Comparison of ENCODE assay signal across 15 cellular contexts in the genomic region with DNA sequence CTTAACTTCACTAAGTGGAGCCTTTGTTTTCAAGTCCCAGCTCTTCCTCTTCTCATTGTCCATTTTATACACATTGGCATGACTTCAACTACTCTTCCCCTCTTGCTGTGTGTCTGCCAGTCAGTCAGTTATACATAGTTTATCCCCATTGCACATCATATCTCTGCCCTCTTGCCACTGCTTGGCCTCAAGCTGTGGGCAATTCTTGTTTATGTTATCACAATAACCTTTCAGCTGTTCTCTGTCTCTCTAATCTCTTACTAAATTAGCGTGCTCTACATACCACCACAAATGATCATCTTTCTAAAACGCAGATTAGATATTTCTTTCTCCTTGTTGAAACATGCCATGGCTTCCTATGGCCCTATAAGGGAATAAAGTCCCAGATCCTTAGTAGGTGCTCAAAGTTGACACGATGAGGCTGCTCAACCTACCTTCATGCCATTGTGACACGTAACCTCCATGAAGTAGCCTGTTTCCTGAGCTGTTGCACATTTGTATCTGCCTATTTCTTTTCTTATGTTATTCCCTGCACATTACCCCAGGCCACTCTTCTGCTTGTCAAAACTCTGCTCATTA.
DNase-seq lines count a peak whose midpoint lies in the region; TF ChIP-seq lines count a peak whose summit lies in the region.
"Had no signal": no experiment of that assay in that cellular context is flagged by ENCODE, and none has a peak within 500 bp of the region (broad histone marks: within the 10 kb centered on the region; RNA-seq: fewer than 3 reads in every experiment).

No MANE protein-coding gene starts in this region.

- no peaks in the 10 kb centered on the region for H3K4me1 ChIP-seq in trophoblast cell (ENCODE audit: control insufficient read depth in 1 of 2, insufficient read depth in 2 of 2, low read length in 2 of 2)
- H3K4me1 ChIP-seq: A549, BE2C had no signal

- no peak overlapping the region for H3K18ac ChIP-seq in trophoblast cell (ENCODE audit: low read length)

- H3K4me2 ChIP-seq in trophoblast cell (ENCODE audit: low read length): no peak overlapping the region
- H3K4me2 ChIP-seq: A549 had no signal

- no peak overlapping the region for H3K23ac ChIP-seq in trophoblast cell (ENCODE audit: low read length)

- POLR2A ChIA-PET in GM10248 (lab: Yijun Ruan, JAX): no interaction called here

- no peak overlapping the region for H3K27ac ChIP-seq in trophoblast cell (ENCODE audit: low read depth, low read length)
- H3K27ac ChIP-seq: A549, C4-2B, HL-60 had no signal

- no peaks in the 10 kb centered on the region for H3K79me2 ChIP-seq in trophoblast cell (ENCODE audit: control insufficient read depth, insufficient read depth, low read length, poor library complexity)

- no peak overlapping the region for H2AK5ac ChIP-seq in trophoblast cell (ENCODE audit: low read length)

- CTCF ChIA-PET in GM10248 (lab: Yijun Ruan, JAX): no interaction called here

- H3K9ac ChIP-seq in trophoblast cell (ENCODE audit: low read length): no peak overlapping the region

- WGBS in trophoblast cell (ENCODE audit: extremely low coverage, insufficient coverage, insufficient read length): no CpG with 5 or more reads among the region's 4 CpGs

- TF ChIP-seq CTCF in epithelial cell of esophagus (IDR thresholded peaks at IDR 0.05; ENCODE audit: insufficient read depth, low read depth, low read length, missing control alignments): no peak
- TF ChIP-seq CTCF in GM10248 (IDR thresholded peaks at IDR 0.05; ENCODE audit: control extremely low read depth, extremely low read depth, low read depth, missing control alignments): no peak

- no peaks in the 10 kb centered on the region for H3K27me3 ChIP-seq in trophoblast cell (ENCODE audit: insufficient read depth, low read length)
- H3K27me3 ChIP-seq: BE2C had no signal

- H3K4me3 ChIP-seq in epithelial cell of esophagus (ENCODE audit: low read length): no peak overlapping the region
- H3K4me3 ChIP-seq in trophoblast cell (ENCODE audit: low read depth, low read length): no peak overlapping the region
- H3K4me3 ChIP-seq: A549 had no signal

- no peak overlapping the region for H4K8ac ChIP-seq in trophoblast cell (ENCODE audit: low read depth, low read length)

- peaks cover 4% of the 10 kb centered on the region for H3K79me1 ChIP-seq in trophoblast cell (ENCODE audit: low read length)

- DNase-seq in epithelial cell of esophagus (ENCODE audit: low read depth) (peak; percentile 10), myocyte (ENCODE audit: low read depth) (peak; percentile 47), trophoblast cell (peak; percentile 82 to 94), EL (no peak), NOMO-1 (lab: John Stamatoyannopoulos, UW; ENCODE audit: unreplicated experiment in 2 of 2) (no peak), GM10248 (ENCODE audit: extremely low spot score) (no peak)
- DNase-seq: BE2C; CD4-positive, alpha-beta memory T cell; DMS79 treated with DMSO at 0.1 percent for 48 hours; GDM1; GOT3; H9 had no signal

- no peak overlapping the region for H2AFZ ChIP-seq in trophoblast cell (ENCODE audit: insufficient read depth, low read length, poor library complexity)

- no peak overlapping the region for H2BK5ac ChIP-seq in trophoblast cell (ENCODE audit: low read depth, low read length, poor library complexity)

- no peaks in the 10 kb centered on the region for H3K36me3 ChIP-seq in trophoblast cell (ENCODE audit: control insufficient read depth in 1 of 2, insufficient read depth in 2 of 2, low read length in 2 of 2)
- H3K36me3 ChIP-seq: BE2C had no signal

- no peak overlapping the region for H2BK12ac ChIP-seq in trophoblast cell (ENCODE audit: low read length)

- H3K9me3 ChIP-seq in trophoblast cell (ENCODE audit: insufficient read depth, low read depth, low read length): no peaks in the 10 kb centered on the region
- H3K9me3 ChIP-seq: A549, BE2C had no signal

- no peak overlapping the region for H2BK120ac ChIP-seq in trophoblast cell (ENCODE audit: insufficient read depth, low read length, poor library complexity)

- no peak overlapping the region for H3K14ac ChIP-seq in trophoblast cell (ENCODE audit: low read length)

- no peak overlapping the region for H4K12ac ChIP-seq in trophoblast cell (ENCODE audit: low read depth, low read length)

- H3K4ac ChIP-seq in trophoblast cell (ENCODE audit: low read depth, low read length): no peak overlapping the region

- H4K91ac ChIP-seq in trophoblast cell (ENCODE audit: low read depth, low read length): no peak overlapping the region

Comparison
In these comparisons a context has a peak if more than half of its experiments do, and no peak if none do; other contexts are left out.
1. DNase-seq: peak in epithelial cell of esophagus (single experiment), myocyte (single experiment) and trophoblast cell (2 of 2); none in EL (single experiment), NOMO-1 (0 of 2) and GM10248 (single experiment).